ENCODE assay signal across 11 cellular contexts in genomic region chr12:6279631-6280030, GRCh38. TPM values are rescaled to one million over a fixed set of nuclear protein-coding genes. Genes with fewer than 3 reads are reported as not detected.
DNase-seq lines count a peak whose midpoint lies in the region; ATAC-seq and TF ChIP-seq lines count a peak whose summit lies in the region.
"Had no signal": no experiment of that assay in that cellular context is flagged by ENCODE, and none has a peak within 500 bp of the region (broad histone marks: within the 10 kb centered on the region; RNA-seq: fewer than 3 reads in every experiment).

No MANE protein-coding gene starts in this region.

- POLR2A ChIA-PET in activated CD4-positive, alpha-beta T cell treated with anti-CD3 and anti-CD28 coated beads, Interleukin-2, amount 10 ng/mL, durations not matched to agents 7 days and 5 days (lab: Charles Lee) = interaction anchor here (0.8 kb wide), 1 partner anchor 84 kb away, joined by 3 read pairs; no protein-coding TSS in a partner anchor
- POLR2A ChIA-PET in MCF 10A (lab: Yijun Ruan, JAX) = interaction anchor here (0.6 to 11.1 kb wide), 19 partner anchors 8 to 1256 kb away, joined by 3 to 480 read pairs (median 5); partner anchors contain the start of genes CD9, GAPDH, SCNN1A and TNFRSF1A

- H3K4me1 Mint-ChIP-seq in activated CD4-positive, alpha-beta T cell treated with anti-CD3 and anti-CD28 coated beads, Interleukin-2, amount 10 ng/mL, durations not matched to agents 7 days and 5 days = peaks cover 8% of the 10 kb centered on the region
- H3K4me1 Mint-ChIP-seq in MCF 10A (ENCODE audit: insufficient read depth, unreplicated experiment) = peaks cover 43% of the 10 kb centered on the region

- H3K36me3 ChIP-seq in mesodermal cell (ENCODE audit: control insufficient read depth, insufficient read depth, low read length) (no peaks in the 10 kb centered on the region), transverse colon (no peaks in the 10 kb centered on the region)
- H3K36me3 ChIP-seq: neutrophil had no signal

- H3K4me3 Mint-ChIP-seq in activated CD4-positive, alpha-beta T cell treated with anti-CD3 and anti-CD28 coated beads, Interleukin-2, amount 10 ng/mL, durations not matched to agents 7 days and 5 days = peak overlapping the region; percentile 38
- peak overlapping the region; percentile 31 for H3K4me3 Mint-ChIP-seq in MCF 10A (ENCODE audit: unreplicated experiment)

- TF ChIP-seq POLR2A in transverse colon (IDR thresholded peaks at IDR 0.05) = no peak

- H3K9me3 Mint-ChIP-seq in activated CD4-positive, alpha-beta T cell treated with anti-CD3 and anti-CD28 coated beads, Interleukin-2, amount 10 ng/mL, durations not matched to agents 7 days and 5 days = no peaks in the 10 kb centered on the region
- H3K9me3 Mint-ChIP-seq in MCF 10A (ENCODE audit: unreplicated experiment) = no peaks in the 10 kb centered on the region

- no peaks in the 10 kb centered on the region for H3K36me3 Mint-ChIP-seq in activated CD4-positive, alpha-beta T cell treated with anti-CD3 and anti-CD28 coated beads, Interleukin-2, amount 10 ng/mL, durations not matched to agents 7 days and 5 days (ENCODE audit: low read depth)
- peaks cover 7% of the 10 kb centered on the region for H3K36me3 Mint-ChIP-seq in MCF 10A (ENCODE audit: insufficient read depth, unreplicated experiment)

- peaks cover 27% of the 10 kb centered on the region for H3K4me1 ChIP-seq in mesodermal cell (ENCODE audit: control insufficient read depth, insufficient read depth, low read length, poor library complexity, severe bottlenecking)
- H3K4me1 ChIP-seq in transverse colon = peaks cover 26 to 35% (median 31%) of the 10 kb centered on the region in 4 donors

- no TSS peak for BruUV-seq in MCF 10A (replicated peaks; lab: Mats Ljungman, UMichigan)

- WGBS in mesodermal cell (ENCODE audit: insufficient coverage in 2 of 2), 2 experiments = 81 to 87% methylated on average over 6 of the region's 8 CpGs
- WGBS in transverse colon (ENCODE audit: low coverage in 1 of 2), 2 donors = 40 to 71% methylated on average over 1 to 8 of the region's 8 CpGs

- in situ Hi-C loops in transverse colon (cut with MboI; ENCODE audit: low pct_ligation_motif_present in 1 of 4, low pct_unique_long_range_greater_than_20kb in 1 of 4, low sequenced_read_pairs in 3 of 4) = loop anchor here (5.0 to 10.0 kb wide), 8 partner anchors 77 to 295 kb away; partner anchors contain the start of gene CD9 (in 1 of the 4)

- no peak for ATAC-seq in HG02840 (IDR thresholded peaks at IDR 0.05; ENCODE audit: low FRiP score, unreplicated experiment)

- peak overlapping the region; percentile 41 for H3K27ac ChIP-seq in mesodermal cell (ENCODE audit: low read depth, low read length, severe bottlenecking)
- H3K27ac ChIP-seq in transverse colon = peak overlapping the region; percentile 91 to 95 (median 92)
- H3K27ac ChIP-seq: neutrophil had no signal

- TF ChIP-seq EP300 in transverse colon (IDR thresholded peaks at IDR 0.05; ENCODE audit: low read depth) = no peak

- peaks cover 32% of the 10 kb centered on the region for H3K27me3 Mint-ChIP-seq in activated CD4-positive, alpha-beta T cell treated with anti-CD3 and anti-CD28 coated beads, Interleukin-2, amount 10 ng/mL, durations not matched to agents 7 days and 5 days
- H3K27me3 Mint-ChIP-seq in MCF 10A (ENCODE audit: insufficient read depth, unreplicated experiment) = no peaks in the 10 kb centered on the region

- H3K27ac Mint-ChIP-seq in activated CD4-positive, alpha-beta T cell treated with anti-CD3 and anti-CD28 coated beads, Interleukin-2, amount 10 ng/mL, durations not matched to agents 7 days and 5 days = no peak overlapping the region
- peak overlapping the region; percentile 89 for H3K27ac Mint-ChIP-seq in MCF 10A (ENCODE audit: low read depth, unreplicated experiment)

- TF ChIP-seq CTCF in MCF 10A (IDR thresholded peaks at IDR 0.05; ENCODE audit: unreplicated experiment) (no peak), transverse colon (IDR thresholded peaks at IDR 0.05) (no peak)

- no peak overlapping the region for H3K4me3 ChIP-seq in mesodermal cell (ENCODE audit: extremely low read depth, insufficient read depth, low read length, poor library complexity, severe bottlenecking)
- H3K4me3 ChIP-seq in transverse colon = no peak overlapping the region

- CTCF ChIA-PET in activated CD4-positive, alpha-beta T cell treated with anti-CD3 and anti-CD28 coated beads, Interleukin-2, amount 10 ng/mL, durations not matched to agents 7 days and 5 days (lab: Charles Lee) = interaction anchor here (0.5 to 3.3 kb wide), 13 partner anchors 11 to 265 kb away, joined by 3 to 27 read pairs (median 5); no protein-coding TSS in a partner anchor
- CTCF ChIA-PET in MCF 10A (lab: Yijun Ruan, JAX) = interaction anchor here (0.6 to 10.1 kb wide), 27 partner anchors 8 to 291 kb away, joined by 3 to 369 read pairs (median 6); partner anchors contain the start of gene CD9

- no peaks in the 10 kb centered on the region for H3K27me3 ChIP-seq in transverse colon

- intact Hi-C loops in MCF 10A (cut with micrococcal nuclease) = loop anchor here (1.0 to 10.0 kb wide), 2 partner anchors 185 to 216 kb away; no protein-coding TSS in a partner anchor
- intact Hi-C loops in transverse colon (cut with DNase I; ENCODE audit: low total_unique reads) = loop anchor here (10.0 kb wide), 1 partner anchor 295 kb away; no protein-coding TSS in a partner anchor

- no peak for DNase-seq in activated CD4-positive, alpha-beta T cell treated with anti-CD3 and anti-CD28 coated beads, Interleukin-2, amount 10 ng/mL, durations not matched to agents 7 days and 5 days
- DNase-seq in activated CD4-positive, alpha-beta T cell treated with anti-CD3 and anti-CD28 coated beads, Interleukin-2, amount 50 U/mL, for 48 hours = no peak
- DNase-seq in MCF 10A (ENCODE audit: unreplicated experiment) = no peak
- no peak for DNase-seq in transverse colon
- DNase-seq in effector CD8-positive, alpha-beta T cell (lab: John Stamatoyannopoulos, UW) = no peak
- no peak for DNase-seq in NCI-H128 (lab: John Stamatoyannopoulos, UW; ENCODE audit: unreplicated experiment)
- DNase-seq: activated T-cell treated with anti-CD3 and anti-CD28 coated beads, Interleukin-2, amount 50 U/mL, for 48 hours; NCI-H1417 had no signal

- H3K9me3 ChIP-seq in mesodermal cell (ENCODE audit: control insufficient read depth, low read length) = no peaks in the 10 kb centered on the region
- H3K9me3 ChIP-seq in transverse colon = no peaks in the 10 kb centered on the region
- H3K9me3 ChIP-seq: neutrophil had no signal

RNA-seq across cellular contexts. Expression of gene PLEKHG6, which starts 30.9 kb away (rescaled TPM):
- total RNA-seq in activated CD4-positive, alpha-beta T cell treated with anti-CD3 and anti-CD28 coated beads, Interleukin-2, amount 10 ng/mL, durations not matched to agents 7 days and 5 days = not detected
- total RNA-seq in MCF 10A (2022) = not detected in 2 replicates
- polyA plus RNA-seq in mesodermal cell (2013, experiment 1 of 2) = 2.1 TPM
- 0.71 TPM for polyA plus RNA-seq in mesodermal cell (2013, experiment 2 of 2)
- 100 to 1,000 TPM; 142 to 373 (median 198) TPM for total RNA-seq in transverse colon

Comparison
In these comparisons a context has a peak if more than half of its experiments do, and no peak if none do; other contexts are left out.
1. RNA of gene PLEKHG6, which starts 30.9 kb away (total RNA-seq): 142 to 373 TPM in transverse colon; not detected in activated CD4-positive, alpha-beta T cell treated with anti-CD3 and anti-CD28 coated beads, Interleukin-2, amount 10 ng/mL, durations not matched to agents 7 days and 5 days and not detected in MCF 10A; every median in the first group is over 100 times any median in the second.